ENCODE assay signal across 8 cellular contexts in genomic region chr6:116369540-116370327, GRCh38. TPM values are rescaled to one million over a fixed set of nuclear protein-coding genes. Genes with fewer than 3 reads are reported as not detected.
A peak's percentile ranks its signal among the peaks of the same experiment; 100 is the strongest.
DNase-seq lines count a peak whose midpoint lies in the region; ATAC-seq and TF ChIP-seq lines count a peak whose summit lies in the region.

No MANE protein-coding gene starts in this region.

- peak overlapping the region; percentile 86 for H3K4me3 Mint-ChIP-seq in activated naive CD4-positive, alpha-beta T cell treated with anti-CD3 and anti-CD28 coated beads, Interleukin-2, amount 50 U/mL, for 24 hours
- peak overlapping the region; percentile 75 for H3K4me3 Mint-ChIP-seq in activated CD4-positive, alpha-beta memory T cell treated with anti-CD3 and anti-CD28 coated beads for 36 hours

- H3K9me3 ChIP-seq in tibial nerve = no peaks in the 10 kb centered on the region

- TF ChIP-seq POLR2A in tibial nerve (IDR thresholded peaks at IDR 0.05) = no peak

- WGBS in tibial nerve, 2 donors = 41 to 55% methylated on average over 7 of the region's 7 CpGs

- H3K27me3 ChIP-seq in tibial nerve = no peaks in the 10 kb centered on the region

- H3K4me3 ChIP-seq in tibial nerve = peak overlapping the region; percentile 73 to 88 (median 82)

- no peaks in the 10 kb centered on the region for H3K36me3 Mint-ChIP-seq in activated naive CD4-positive, alpha-beta T cell treated with anti-CD3 and anti-CD28 coated beads, Interleukin-2, amount 50 U/mL, for 24 hours
- no peaks in the 10 kb centered on the region for H3K36me3 Mint-ChIP-seq in activated CD4-positive, alpha-beta memory T cell treated with anti-CD3 and anti-CD28 coated beads for 36 hours

- H3K27ac ChIP-seq in tibial nerve = peak overlapping the region; percentile 92 to 96 (median 94)

- H3K4me1 ChIP-seq in tibial nerve = peaks cover 0 to 43% (median 15%) of the 10 kb centered on the region in 4 donors

- CTCF ChIA-PET in activated CD4-positive, alpha-beta memory T cell treated with anti-CD3 and anti-CD28 coated beads for 36 hours (lab: Charles Lee) = interaction anchor here (1.3 kb wide), 1 partner anchor 101 kb away, joined by 4 read pairs; no protein-coding TSS in a partner anchor

- no peak overlapping the region for H3K27ac Mint-ChIP-seq in activated naive CD4-positive, alpha-beta T cell treated with anti-CD3 and anti-CD28 coated beads, Interleukin-2, amount 50 U/mL, for 24 hours
- no peak overlapping the region for H3K27ac Mint-ChIP-seq in activated CD4-positive, alpha-beta memory T cell treated with anti-CD3 and anti-CD28 coated beads for 36 hours

- POLR2A ChIA-PET in activated CD4-positive, alpha-beta memory T cell treated with anti-CD3 and anti-CD28 coated beads for 36 hours (lab: Charles Lee) = no interaction called here

- H3K4me1 Mint-ChIP-seq in activated naive CD4-positive, alpha-beta T cell treated with anti-CD3 and anti-CD28 coated beads, Interleukin-2, amount 50 U/mL, for 24 hours = peaks cover 10% of the 10 kb centered on the region
- peaks cover 15% of the 10 kb centered on the region for H3K4me1 Mint-ChIP-seq in activated CD4-positive, alpha-beta memory T cell treated with anti-CD3 and anti-CD28 coated beads for 36 hours (ENCODE audit: low read depth)

- intact Hi-C loops in activated CD4-positive, alpha-beta memory T cell treated with anti-CD3 and anti-CD28 coated beads for 36 hours (cut with micrococcal nuclease) = loop anchor here (2.0 to 10.0 kb wide), 6 partner anchors 23 to 315 kb away; partner anchors contain the start of genes CALHM6, KPNA5, RWDD1 and TSPYL1

- DNase-seq in activated naive CD4-positive, alpha-beta T cell (lab: John Stamatoyannopoulos, UW) = no peak
- DNase-seq in activated CD4-positive, alpha-beta memory T cell treated with anti-CD3 and anti-CD28 coated beads for 36 hours = no peak
- DNase-seq in iPS-NIHi7 (ENCODE audit: extremely low spot score) = peak; percentile 13
- peak in 1 of 2 donors; percentile 18 for DNase-seq in tibial nerve (ENCODE audit: low spot score in 2 of 2)
- DNase-seq in stimulated activated CD4-positive, alpha-beta T cell treated with anti-CD3 and anti-CD28 coated beads, Interleukin-15, amount 100 ng/mL, for 24 hours = no peak
- no peak for DNase-seq in NCI-H1092 (lab: John Stamatoyannopoulos, UW)

- H3K36me3 ChIP-seq in tibial nerve = no peaks in the 10 kb centered on the region

- H3K9me3 Mint-ChIP-seq in activated naive CD4-positive, alpha-beta T cell treated with anti-CD3 and anti-CD28 coated beads, Interleukin-2, amount 50 U/mL, for 24 hours = no peaks in the 10 kb centered on the region
- no peaks in the 10 kb centered on the region for H3K9me3 Mint-ChIP-seq in activated CD4-positive, alpha-beta memory T cell treated with anti-CD3 and anti-CD28 coated beads for 36 hours

- ATAC-seq in HG02870 (IDR thresholded peaks at IDR 0.05; ENCODE audit: unreplicated experiment) = peak; percentile 37

- no peak for TF ChIP-seq EP300 in tibial nerve (IDR thresholded peaks at IDR 0.05)

- TF ChIP-seq CTCF in tibial nerve (IDR thresholded peaks at IDR 0.05) = no peak

- peaks cover 20% of the 10 kb centered on the region for H3K27me3 Mint-ChIP-seq in activated naive CD4-positive, alpha-beta T cell treated with anti-CD3 and anti-CD28 coated beads, Interleukin-2, amount 50 U/mL, for 24 hours
- H3K27me3 Mint-ChIP-seq in activated CD4-positive, alpha-beta memory T cell treated with anti-CD3 and anti-CD28 coated beads for 36 hours = peaks cover 2% of the 10 kb centered on the region

RNA-seq across cellular contexts. Expression of gene DSE, which starts 1.0 kb away (rescaled TPM):
- total RNA-seq in activated CD4-positive, alpha-beta memory T cell treated with anti-CD3 and anti-CD28 coated beads for 36 hours = 1 to 10 TPM; 8.3 to 8.6 TPM
- 10 to 100 TPM; 79.5 to 95.5 (median 81.7) TPM for total RNA-seq in tibial nerve

Comparison
In these comparisons a context has a peak if more than half of its experiments do, and no peak if none do; other contexts are left out.
1. RNA of gene DSE, which starts 1.0 kb away (total RNA-seq): 79.5 to 95.5 TPM in tibial nerve; 8.3 to 8.6 TPM in activated CD4-positive, alpha-beta memory T cell treated with anti-CD3 and anti-CD28 coated beads for 36 hours; every median in the first group is over 4 times any median in the second.